ENCODE assay signal across 25 cellular contexts in the genomic region with DNA sequence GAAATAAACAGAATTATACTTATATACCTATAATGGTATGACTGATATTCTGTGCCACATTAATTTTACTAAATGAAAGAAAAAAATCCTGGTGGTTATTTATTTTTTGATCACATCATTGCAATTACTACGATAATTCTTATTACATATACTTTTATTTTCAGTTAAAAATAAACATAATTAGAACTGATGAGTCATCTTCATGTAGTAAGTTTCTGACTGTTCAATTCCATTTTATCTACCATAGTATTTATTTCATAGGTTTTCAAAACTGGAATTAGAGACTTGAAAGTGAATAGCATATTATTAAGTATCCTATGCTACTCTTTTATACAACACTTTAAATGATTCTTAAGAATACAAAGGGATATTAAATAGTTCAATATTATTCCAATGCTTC.
"Had no signal": no experiment of that assay in that cellular context is flagged by ENCODE, and none has a peak within 500 bp of the region (broad histone marks: within the 10 kb centered on the region; RNA-seq: fewer than 3 reads in every experiment).

No MANE protein-coding gene starts in this region.

- H3K9me3 ChIP-seq: left ventricle myocardium inferior, neutrophil, right atrium auricular region, spleen, suprapubic skin, thoracic aorta, tibial artery, upper lobe of right lung, uterus had no signal

- H3K36me3 ChIP-seq: left ventricle myocardium inferior, neural progenitor cell, neutrophil, right atrium auricular region, spleen, suprapubic skin, thoracic aorta, tibial artery, upper lobe of right lung, uterus had no signal

- ATAC-seq: natural killer cell; sciatic nerve; stimulated activated effector memory CD8-positive, alpha-beta T cell treated with anti-CD3 and anti-CD28 coated beads, Interleukin-12 subunit alpha, Interleukin-12 subunit beta, amount 100 ng/mL, for 72 hours; upper lobe of right lung had no signal

- DNase-seq: hypothalamus; immature natural killer cell; left ventricle myocardium inferior; mesendoderm; naive B cell; natural killer cell; nephron progenitor cell; occipital lobe; spleen; stimulated activated CD4-positive, alpha-beta T cell treated with anti-CD3 and anti-CD28 coated beads, Interleukin-4, amount 100 ng/mL, for 24 hours; stimulated activated naive CD4-positive, alpha-beta T cell; tibial artery; trophoblast cell; upper lobe of right lung; uterus had no signal

- H3K27ac ChIP-seq: left ventricle myocardium inferior, neural progenitor cell, neutrophil, right atrium auricular region, skin epidermis, spleen, suprapubic skin, thoracic aorta, tibial artery, upper lobe of right lung, uterus had no signal

- H3K9ac ChIP-seq: neural progenitor cell had no signal

- H3K4me3 ChIP-seq: left ventricle myocardium inferior, lung, neural progenitor cell, right atrium auricular region, skin epidermis, spleen, suprapubic skin, thoracic aorta, tibial artery, upper lobe of right lung, uterus had no signal

- H3K4me1 ChIP-seq: right atrium auricular region, suprapubic skin, tibial artery, upper lobe of right lung, uterus had no signal

- FAIRE-seq: islet of Langerhans had no signal

- H3K27me3 ChIP-seq: neural progenitor cell, neutrophil, right atrium auricular region, spleen, suprapubic skin, tibial artery, upper lobe of right lung, uterus had no signal

- H3K4me2 ChIP-seq: neural progenitor cell had no signal

- H2AFZ ChIP-seq: neural progenitor cell had no signal
